14 cellular contexts compared by ENCODE assay signal in genomic region chr12:69630191-69630590, GRCh38. TPM values are rescaled to one million over a fixed set of nuclear protein-coding genes. Genes with fewer than 3 reads are reported as not detected.
DNase-seq lines count a peak whose midpoint lies in the region; ATAC-seq and TF ChIP-seq lines count a peak whose summit lies in the region.
"Had no signal": no experiment of that assay in that cellular context is flagged by ENCODE, and none has a peak within 500 bp of the region (broad histone marks: within the 10 kb centered on the region; RNA-seq: fewer than 3 reads in every experiment).

No MANE protein-coding gene starts in this region.

- H3K4me1 ChIP-seq in foreskin keratinocyte = no peaks in the 10 kb centered on the region
- H3K4me1 ChIP-seq: pancreas had no signal

- no peak overlapping the region for H3K4me3 Mint-ChIP-seq in HFFc6
- H3K4me3 Mint-ChIP-seq in naive thymus-derived CD8-positive, alpha-beta T cell = no peak overlapping the region
- H3K4me3 Mint-ChIP-seq: activated naive CD8-positive, alpha-beta T cell treated with anti-CD3 and anti-CD28 coated beads, Interleukin-2, amount 10 ng/mL, durations not matched to agents 7 days and 5 days had no signal

- peaks cover 9% of the 10 kb centered on the region; the same call in 1 of the 2 replicates for H3K27me3 Mint-ChIP-seq in HFFc6 (ENCODE audit: insufficient read depth)
- no peaks in the 10 kb centered on the region for H3K27me3 Mint-ChIP-seq in naive thymus-derived CD8-positive, alpha-beta T cell
- H3K27me3 Mint-ChIP-seq: activated naive CD8-positive, alpha-beta T cell treated with anti-CD3 and anti-CD28 coated beads, Interleukin-2, amount 10 ng/mL, durations not matched to agents 7 days and 5 days had no signal

- no peaks in the 10 kb centered on the region for H3K27me3 ChIP-seq in foreskin keratinocyte
- H3K27me3 ChIP-seq: pancreas had no signal

- H3K4me1 Mint-ChIP-seq in HFFc6 (ENCODE audit: low read depth) = no peaks in the 10 kb centered on the region
- H3K4me1 Mint-ChIP-seq in naive thymus-derived CD8-positive, alpha-beta T cell = peaks cover 0 to 5% (median 3%) of the 10 kb centered on the region in 4 donors
- H3K4me1 Mint-ChIP-seq: activated naive CD8-positive, alpha-beta T cell treated with anti-CD3 and anti-CD28 coated beads, Interleukin-2, amount 10 ng/mL, durations not matched to agents 7 days and 5 days had no signal

- POLR2A ChIA-PET in naive thymus-derived CD8-positive, alpha-beta T cell (lab: Charles Lee) = no interaction called here

- DNase-seq in AG09309 (ENCODE audit: low read depth) = no peak
- DNase-seq in HFFc6 = no peak
- DNase-seq in SK-MEL-5 (ENCODE audit: low read depth, low spot score) = peak; percentile 47
- DNase-seq in foreskin keratinocyte = peak in 1 of 2 donors; percentile 6
- DNase-seq in naive thymus-derived CD8-positive, alpha-beta T cell = no peak
- no peak for DNase-seq in DMS79 treated with DMSO at 0.1 percent for 48 hours (lab: John Stamatoyannopoulos, UW)
- DNase-seq in activated T-cell treated with anti-CD3 and anti-CD28 coated beads, Interleukin-2, amount 50 U/mL, for 1 hour = no peak
- no peak for DNase-seq in DMS153 treated with DMSO at 0.1 percent for 48 hours (lab: John Stamatoyannopoulos, UW; ENCODE audit: unreplicated experiment)
- DNase-seq: activated naive CD8-positive, alpha-beta T cell treated with anti-CD3 and anti-CD28 coated beads, Interleukin-2, amount 10 ng/mL, durations not matched to agents 7 days and 5 days; left cardiac atrium; NCI-H1417 treated with DMSO at 0.1 percent for 48 hours; pancreas had no signal

- TF ChIP-seq CTCF in AG09309 (IDR thresholded peaks at IDR 0.05; ENCODE audit: control insufficient read depth, insufficient read depth, low read depth, low read length, missing control alignments) (peak; percentile 36), HFFc6 (IDR thresholded peaks at IDR 0.05) (peak; percentile 47), foreskin keratinocyte (conservative IDR thresholded peaks at IDR 0.05) (peak; percentile 57)

- H3K27ac ChIP-seq in foreskin keratinocyte = no peak overlapping the region
- H3K27ac ChIP-seq: epithelial cell of prostate, pancreas, thoracic aorta had no signal

- H3K4me3 ChIP-seq in AG09309 (ENCODE audit: control insufficient read depth, low read depth, low read length) = no peak overlapping the region
- H3K4me3 ChIP-seq: pancreas, thoracic aorta had no signal

- peak; percentile 54 for ATAC-seq in foreskin keratinocyte
- ATAC-seq in naive thymus-derived CD8-positive, alpha-beta T cell = no peak
- ATAC-seq: left cardiac atrium, pancreas had no signal

- no peaks in the 10 kb centered on the region for H3K9me3 Mint-ChIP-seq in HFFc6
- no peaks in the 10 kb centered on the region for H3K9me3 Mint-ChIP-seq in naive thymus-derived CD8-positive, alpha-beta T cell

- no peaks in the 10 kb centered on the region for H3K36me3 Mint-ChIP-seq in HFFc6 (ENCODE audit: low read depth)
- H3K36me3 Mint-ChIP-seq in naive thymus-derived CD8-positive, alpha-beta T cell = no peaks in the 10 kb centered on the region
- H3K36me3 Mint-ChIP-seq: activated naive CD8-positive, alpha-beta T cell treated with anti-CD3 and anti-CD28 coated beads, Interleukin-2, amount 10 ng/mL, durations not matched to agents 7 days and 5 days had no signal

- no peak overlapping the region for H3K27ac Mint-ChIP-seq in HFFc6
- H3K27ac Mint-ChIP-seq in naive thymus-derived CD8-positive, alpha-beta T cell = no peak overlapping the region
- H3K27ac Mint-ChIP-seq: activated naive CD8-positive, alpha-beta T cell treated with anti-CD3 and anti-CD28 coated beads, Interleukin-2, amount 10 ng/mL, durations not matched to agents 7 days and 5 days had no signal

- in situ Hi-C loops in SK-MEL-5 (cut with HindIII; ENCODE audit: low pct_unique_long_range_greater_than_20kb, low sequenced_read_pairs) = no loop called here

RNA-seq across cellular contexts. Expression of gene LRRC10, which starts 19.5 kb away (rescaled TPM):
- not detected for total RNA-seq in HFFc6 (2021; fragmentation: NEBNext Ultra II Directional; extraction: Animal tissue kit (Norgen Biotek cat#: 25700))
- total RNA-seq in SK-MEL-5 (2014; rRNA removed; shearing (Covaris generic)) = not detected in 2 replicates
- not detected in 2 replicates for polyA plus RNA-seq in SK-MEL-5 (2015; cell fraction: cytosol; rRNA removed)
- polyA plus RNA-seq in SK-MEL-5 (2015; cell fraction: nucleus; rRNA removed) = not detected in 2 replicates
- not detected in 2 replicates for total RNA-seq in foreskin keratinocyte
- not detected in 2 replicates for polyA plus RNA-seq in foreskin keratinocyte
- not detected for total RNA-seq in naive thymus-derived CD8-positive, alpha-beta T cell
- not detected for polyA plus RNA-seq in naive thymus-derived CD8-positive, alpha-beta T cell
- total RNA-seq: activated naive CD8-positive, alpha-beta T cell treated with anti-CD3 and anti-CD28 coated beads, Interleukin-2, amount 10 ng/mL, durations not matched to agents 7 days and 5 days; pancreas; thoracic aorta had no signal
- polyA plus RNA-seq: pancreas had no signal

RNA-seq across cellular contexts. Expression of gene CCT2, which starts 44.9 kb away (rescaled TPM):
- total RNA-seq in HFFc6 (2021; fragmentation: NEBNext Ultra II Directional; extraction: Animal tissue kit (Norgen Biotek cat#: 25700)) = 100 to 1,000 TPM; 229 to 305 (median 232) TPM
- 474 and 489 TPM in 2 replicates for total RNA-seq in SK-MEL-5 (2014; rRNA removed; shearing (Covaris generic))
- polyA plus RNA-seq in SK-MEL-5 (2015; cell fraction: cytosol; rRNA removed) = 222 and 289 TPM in 2 replicates
- polyA plus RNA-seq in SK-MEL-5 (2015; cell fraction: nucleus; rRNA removed) = 275 and 406 TPM in 2 replicates
- total RNA-seq in foreskin keratinocyte = 275 and 297 TPM in 2 replicates
- 218 and 269 TPM in 2 replicates for polyA plus RNA-seq in foreskin keratinocyte
- total RNA-seq in naive thymus-derived CD8-positive, alpha-beta T cell = 100 to 1,000 TPM; 156 to 163 TPM
- polyA plus RNA-seq in naive thymus-derived CD8-positive, alpha-beta T cell = 100 to 1,000 TPM; 169 to 193 (median 182) TPM
